8 cellular contexts compared by ENCODE assay signal in genomic region chr1:235649722-235650163, GRCh38. TPM values are rescaled to one million over a fixed set of nuclear protein-coding genes. Genes with fewer than 3 reads are reported as not detected.
DNase-seq lines count a peak whose midpoint lies in the region; ATAC-seq and TF ChIP-seq lines count a peak whose summit lies in the region.

Gene GNG4, minus strand, starts transcription at chr1:235649784. Its CDS starts 65,946 bp downstream, at chr1:235583838.

- H3K79me2 ChIP-seq in GM23248 (ENCODE audit: insufficient read depth), result no peaks in the 10 kb centered on the region
- H3K79me2 ChIP-seq in Karpas-422 (ENCODE audit: low read length), result no peaks in the 10 kb centered on the region

- in situ Hi-C loops in GM23248 (cut with MboI), result no loop called here

- peaks cover 0 to 24% (median 11%) of the 10 kb centered on the region in 7 donors for H3K9me3 Mint-ChIP-seq in CD14-positive monocyte

- DNase-seq in CD14-positive monocyte (ENCODE audit: low spot score) (no peak), GM23248 (no peak), NCI-H748 treated with DMSO at 0.1 percent for 48 hours (lab: John Stamatoyannopoulos, UW) (peak; percentile 33), cardiac fibroblast (ENCODE audit: low read depth in 2 of 2) (no peak), aorta (no peak), OCI-M1 (lab: John Stamatoyannopoulos, UW) (no peak), Karpas-422 (no peak)

- H3K9me2 ChIP-seq in GM23248 (ENCODE audit: insufficient read depth) (no peaks in the 10 kb centered on the region), Karpas-422 (replicated peaks; ENCODE audit: insufficient read depth, low read length) (no peaks in the 10 kb centered on the region)

- WGBS in GM23248 (ENCODE audit: low coverage in 1 of 2, low lambda C conversion rate in 2 of 2, missing lambda C conversion rate in 2 of 2), 2 experiments, result 1% methylated on average over 19 of the region's 67 CpGs; no CpG with 5 or more reads in 1 of the 2 experiments
- WGBS in mesodermal cell (ENCODE audit: insufficient coverage in 2 of 2), 2 experiments, result 0% methylated on average over 15 to 32 of the region's 67 CpGs
- 1% methylated on average over 44 to 67 of the region's 67 CpGs for WGBS in aorta, 2 donors

- H3K4me1 Mint-ChIP-seq in CD14-positive monocyte, result peaks cover 19% of the 10 kb centered on the region

- H3K27ac ChIP-seq in GM23248 (no peak within 1 kb of the TSS), mesodermal cell (ENCODE audit: low read depth, low read length, severe bottlenecking) (no peak within 1 kb of the TSS), aorta (ENCODE audit: low read depth in 1 of 2, low read length in 2 of 2) (no peak within 1 kb of the TSS), Karpas-422 (ENCODE audit: low read length) (no peak within 1 kb of the TSS)

- peaks cover 78 to 86% (median 85%) of the 10 kb centered on the region in 3 donors for H3K27me3 Mint-ChIP-seq in CD14-positive monocyte (ENCODE audit: low read depth in 3 of 3)

- H3K27me3 ChIP-seq in GM23248 (replicated peaks; ENCODE audit: insufficient read depth), result peaks cover 32% of the 10 kb centered on the region
- no peaks in the 10 kb centered on the region for H3K27me3 ChIP-seq in aorta (ENCODE audit: control insufficient read depth in 1 of 2, insufficient read depth in 2 of 2, low read length in 1 of 2)
- H3K27me3 ChIP-seq in Karpas-422 (ENCODE audit: low read length), result no peaks in the 10 kb centered on the region

- H3K4me2 ChIP-seq in GM23248 (ENCODE audit: unreplicated experiment), result peak within 1 kb of the TSS; percentile 60
- H3K4me2 ChIP-seq in Karpas-422 (ENCODE audit: low read depth, low read length, poor library complexity, severe bottlenecking), result no peak within 1 kb of the TSS

- H4K20me1 ChIP-seq in GM23248 (ENCODE audit: insufficient read depth) (no peaks in the 10 kb centered on the region), Karpas-422 (ENCODE audit: insufficient read depth, low read depth, low read length) (no peaks in the 10 kb centered on the region)

- H3K9ac ChIP-seq in GM23248 (no peak within 1 kb of the TSS), Karpas-422 (ENCODE audit: low read length) (no peak within 1 kb of the TSS)

- peaks cover 9 to 13% of the 10 kb centered on the region in 2 donors for H3K36me3 Mint-ChIP-seq in CD14-positive monocyte

- ATAC-seq in aorta (ENCODE audit: low FRiP score), result no peak

- H2AFZ ChIP-seq in GM23248 (peak within 1 kb of the TSS; percentile 11), Karpas-422 (ENCODE audit: low read length) (no peak within 1 kb of the TSS)

- H3K9me3 ChIP-seq in GM23248 (ENCODE audit: low read depth), result no peaks in the 10 kb centered on the region
- no peaks in the 10 kb centered on the region for H3K9me3 ChIP-seq in mesodermal cell (ENCODE audit: control insufficient read depth, low read length)
- no peaks in the 10 kb centered on the region for H3K9me3 ChIP-seq in aorta (ENCODE audit: control insufficient read depth, low read length)
- no peaks in the 10 kb centered on the region for H3K9me3 ChIP-seq in Karpas-422 (ENCODE audit: low read length)

- H3K4me3 Mint-ChIP-seq in CD14-positive monocyte, result peak within 1 kb of the TSS; percentile 83 to 97

- no peaks in the 10 kb centered on the region for H3F3A ChIP-seq in GM23248 (ENCODE audit: insufficient read depth)

- peak within 1 kb of the TSS in 4 of 7 donors; percentile 32 to 83 (median 52) for H3K27ac Mint-ChIP-seq in CD14-positive monocyte

- no peaks in the 10 kb centered on the region for H3K36me3 ChIP-seq in GM23248 (ENCODE audit: low read depth)
- no peaks in the 10 kb centered on the region for H3K36me3 ChIP-seq in mesodermal cell (ENCODE audit: control insufficient read depth, insufficient read depth, low read length)
- H3K36me3 ChIP-seq in aorta (ENCODE audit: control insufficient read depth in 1 of 2, insufficient read depth in 2 of 2, low read length in 1 of 2), result no peaks in the 10 kb centered on the region
- no peaks in the 10 kb centered on the region for H3K36me3 ChIP-seq in Karpas-422 (ENCODE audit: insufficient read depth, low read length)

- H3K4me1 ChIP-seq in GM23248 (ENCODE audit: insufficient read depth), result no peaks in the 10 kb centered on the region
- H3K4me1 ChIP-seq in mesodermal cell (ENCODE audit: control insufficient read depth, insufficient read depth, low read length, poor library complexity, severe bottlenecking), result peaks cover 6% of the 10 kb centered on the region
- no peaks in the 10 kb centered on the region for H3K4me1 ChIP-seq in aorta (ENCODE audit: control insufficient read depth in 1 of 2, insufficient read depth in 2 of 2, low read length in 2 of 2)
- no peaks in the 10 kb centered on the region for H3K4me1 ChIP-seq in Karpas-422 (ENCODE audit: low read length)

- TF ChIP-seq CTCF in CD14-positive monocyte (IDR thresholded peaks at IDR 0.05) (no peak), cardiac fibroblast (IDR thresholded peaks at IDR 0.05; ENCODE audit: low read depth, low read length) (no peak)

- intact Hi-C loops in CD14-positive monocyte (cut with micrococcal nuclease) (loop anchor here (10.0 kb wide), 2 partner anchors 125 to 135 kb away; no protein-coding TSS in a partner anchor), aorta (cut with DNase I) (loop anchor here in 1 of 2 donors (10.0 kb wide), 1 partner anchor 65 kb away; no protein-coding TSS in a partner anchor)

- H3K4me3 ChIP-seq in GM23248, result peak within 1 kb of the TSS; percentile 67
- H3K4me3 ChIP-seq in cardiac fibroblast (replicated peaks in 1 of 2; ENCODE audit: low read depth in 2 of 2, low read length in 2 of 2), result peak within 1 kb of the TSS; percentile 35 to 43
- H3K4me3 ChIP-seq in mesodermal cell (ENCODE audit: extremely low read depth, insufficient read depth, low read length, poor library complexity, severe bottlenecking), result peak within 1 kb of the TSS; percentile 46
- peak within 1 kb of the TSS; percentile 4 to 53 for H3K4me3 ChIP-seq in aorta (ENCODE audit: low read length in 2 of 2)
- H3K4me3 ChIP-seq in Karpas-422 (ENCODE audit: low read length), result no peak within 1 kb of the TSS

RNA-seq across cellular contexts. Expression of gene GNG4, which starts in this region (rescaled TPM):
- not detected for polyA plus RNA-seq in CD14-positive monocyte
- 0.32 and 2.0 TPM in 2 replicates for total RNA-seq in GM23248 (2014; rRNA removed; shearing (Covaris generic))
- polyA plus RNA-seq in GM23248 (2016; fragmentation: Nextera tagmentation; extraction: Ambion mirVana), result 1.2 and 1.6 TPM in 2 replicates
- 8.4 TPM for polyA plus RNA-seq in mesodermal cell (2013, experiment 1 of 2)
- 7.1 TPM for polyA plus RNA-seq in mesodermal cell (2013, experiment 2 of 2)
- under 1 TPM; 0.55 to 0.69 TPM for total RNA-seq in aorta
- 1 to 10 TPM in 1 of 2 donors, under 1 TPM in 1; 0.23 to 4.4 TPM for polyA plus RNA-seq in aorta
- not detected in 2 replicates for total RNA-seq in Karpas-422 (2014; rRNA removed; shearing (Covaris generic); ENCODE audit: low replicate concordance)
